1 cellular context compared by ENCODE assay signal in genomic region chr2:20423376-20423775, GRCh38.
TF ChIP-seq lines count a peak whose summit lies in the region.

No MANE protein-coding gene starts in this region.

TF ChIP-seq in K562, 482 proteins besides CTCF, POLR2A, EP300 and RAD21:
- TF ChIP-seq ZNF143 (CRISPR knock-in tag; IDR thresholded peaks at IDR 0.05) (no peak), PHB2 (IDR thresholded peaks at IDR 0.05; ENCODE audit: low read depth) (no peak), BRD4 (IDR thresholded peaks at IDR 0.05) (no peak), IRF2 (CRISPR knock-in tag; IDR thresholded peaks at IDR 0.05) (no peak), ZFP30 (CRISPR knock-in tag; IDR thresholded peaks at IDR 0.05; ENCODE audit: borderline replicate concordance) (no peak), PKNOX1 (IDR thresholded peaks at IDR 0.05) (no peak), TAL1 (IDR thresholded peaks at IDR 0.05) (no peak), FOS (IDR thresholded peaks at IDR 0.05; ENCODE audit: extremely low read depth, insufficient read length) (no peak), STAG1 (CRISPR knock-in tag; IDR thresholded peaks at IDR 0.05; ENCODE audit: borderline replicate concordance) (no peak), ID3 (CRISPR knock-in tag; IDR thresholded peaks at IDR 0.05) (no peak), ID3 (tag; IDR thresholded peaks at IDR 0.05) (no peak), ZNF717 (CRISPR knock-in tag; IDR thresholded peaks at IDR 0.05) (no peak), NCOR1 (IDR thresholded peaks at IDR 0.05) (no peak), HOXB6 (CRISPR knock-in tag; IDR thresholded peaks at IDR 0.05; ENCODE audit: borderline replicate concordance) (no peak)
